Comparison of ENCODE assay signal across 28 cellular contexts in genomic region chr5:180347651-180348050, GRCh38.
"Had no signal": no experiment of that assay in that cellular context is flagged by ENCODE, and none has a peak within 500 bp of the region (broad histone marks: within the 10 kb centered on the region; RNA-seq: fewer than 3 reads in every experiment).

No MANE protein-coding gene starts in this region.

- H3K4me3 ChIP-seq: left ventricle myocardium inferior, ovary, sigmoid colon, uterus had no signal

- H3K27me3 ChIP-seq: breast epithelium, ovary, uterus had no signal

- H3K27ac ChIP-seq: left ventricle myocardium inferior, ovary had no signal

- ATAC-seq: activated CD8-positive, alpha-beta memory T cell treated with anti-CD3 and anti-CD28 coated beads, Interleukin-2, amount 10 ng/mL, durations not matched to agents 7 days and 5 days; activated CD8-positive, alpha-beta T cell treated with anti-CD3 and anti-CD28 coated beads, Interleukin-2, amount 10 ng/mL, durations not matched to agents 7 days and 5 days; activated naive CD4-positive, alpha-beta T cell treated with anti-CD3 and anti-CD28 coated beads, Interleukin-2, amount 50 U/mL, for 72 hours; activated T-cell treated with anti-CD3 and anti-CD28 coated beads, Interleukin-2, amount 50 U/mL, for 72 hours; esophagus mucosa; naive thymus-derived CD8-positive, alpha-beta T cell; stimulated activated memory B cell treated with anti-CD40 and anti-IgM and Interleukin-4, amounts not matched to agents 10 μg/mL and 1 μg/mL and 100 μg/mL, for 72 hours; stimulated activated naive CD8-positive, alpha-beta T cell treated with anti-CD3 and anti-CD28 coated beads, Interleukin-15, amount 100 ng/mL, for 72 hours; T-helper 17 cell had no signal

- H3K9me3 ChIP-seq: breast epithelium, left ventricle myocardium inferior, ovary, sigmoid colon, uterus had no signal

- H3K36me3 ChIP-seq: breast epithelium, left ventricle myocardium inferior, ovary, sigmoid colon, uterus had no signal

- DNase-seq: activated B cell treated with CpG ODN at 0.5 μM for 24 hours; activated CD4-positive, alpha-beta T cell treated with anti-CD3 and anti-CD28 coated beads, Interleukin-2, amount 50 U/mL, for 1 hour; activated CD8-positive, alpha-beta memory T cell treated with anti-CD3 and anti-CD28 coated beads, Interleukin-2, amount 10 ng/mL, durations not matched to agents 7 days and 5 days; activated CD8-positive, alpha-beta T cell treated with anti-CD3 and anti-CD28 coated beads, Interleukin-2, amount 10 ng/mL, durations not matched to agents 7 days and 5 days; activated naive CD4-positive, alpha-beta T cell; activated T-cell treated with anti-CD3 and anti-CD28 coated beads for 4 hours; activated T-cell treated with anti-CD3 and anti-CD28 coated beads, Interleukin-2, amount 50 U/mL, for 72 hours; endodermal cell; foreskin fibroblast; head of caudate nucleus; hypothalamus; left ventricle myocardium inferior; midbrain; naive thymus-derived CD8-positive, alpha-beta T cell; ovary; retina; sigmoid colon; small intestine; stimulated activated CD4-positive, alpha-beta T cell treated with anti-CD3 and anti-CD28 coated beads, Interleukin-1b, Interleukin-23, amount 100 ng/mL, for 48 hours; stimulated activated CD4-positive, alpha-beta T cell treated with anti-CD3 and anti-CD28 coated beads, Interleukin-4, amount 100 ng/mL, for 4 hours; stimulated activated CD8-positive, alpha-beta memory T cell treated with anti-CD3 and anti-CD28 coated beads, Interleukin-4, amount 100 ng/mL, for 48 hours; stimulated activated naive CD8-positive, alpha-beta T cell treated with anti-CD3 and anti-CD28 coated beads, Interleukin-15, amount 100 ng/mL, for 72 hours; T-helper 17 cell had no signal
